In genomic region chr2:40546792-40547191, GRCh38 we compare ENCODE assay signal across 25 cellular contexts.
"Had no signal": no experiment of that assay in that cellular context is flagged by ENCODE, and none has a peak within 500 bp of the region (broad histone marks: within the 10 kb centered on the region; RNA-seq: fewer than 3 reads in every experiment).

No MANE protein-coding gene starts in this region.

- H3K4me1 ChIP-seq: gastrocnemius medialis, right atrium auricular region, sigmoid colon, stomach, transverse colon had no signal

- H3K4me3 ChIP-seq: dorsolateral prefrontal cortex, gastrocnemius medialis, lung, right atrium auricular region, sigmoid colon, skin epidermis, stomach, thoracic aorta, transverse colon had no signal

- FAIRE-seq: endometrium, keratinocyte, urothelium cell line had no signal

- H3K9me3 ChIP-seq: gastrocnemius medialis, neutrophil, right atrium auricular region, sigmoid colon, stomach, thoracic aorta, transverse colon had no signal

- H3K36me3 ChIP-seq: gastrocnemius medialis, neutrophil, right atrium auricular region, sigmoid colon, stomach, thoracic aorta, transverse colon had no signal

- H3K27me3 ChIP-seq: gastrocnemius medialis, neutrophil, right atrium auricular region, sigmoid colon, stomach, transverse colon had no signal

- H3K27ac ChIP-seq: dorsolateral prefrontal cortex, gastrocnemius medialis, neutrophil, right atrium auricular region, sigmoid colon, skin epidermis, stomach, thoracic aorta, transverse colon had no signal

- DNase-seq: cortex of kidney; dorsolateral prefrontal cortex; effector memory CD4-positive, alpha-beta T cell; gastrocnemius medialis; glutamatergic neuron; immature natural killer cell; left cardiac atrium; left ventricle myocardium superior; mesenchymal stem cell; naive B cell; posterior cingulate gyrus; sigmoid colon; stimulated activated CD4-positive, alpha-beta T cell treated with anti-CD3 and anti-CD28 coated beads, Interleukin-12 subunit alpha, Interleukin-12 subunit beta, amount 100 ng/mL, for 4 hours; stimulated activated naive CD4-positive, alpha-beta T cell; stomach; substantia nigra; transverse colon had no signal
